ENCODE assay signal across 1 cellular context in genomic region chr5:160199410-160199911, GRCh38.
TF ChIP-seq lines count a peak whose summit lies in the region.

No MANE protein-coding gene starts in this region.

TF ChIP-seq in K562, 482 proteins besides CTCF, POLR2A, EP300 and RAD21 (continued from another document and continues in another):
- no peak for TF ChIP-seq ZNF655 (CRISPR knock-in tag; IDR thresholded peaks at IDR 0.05)
- no peak for TF ChIP-seq RREB1 (CRISPR knock-in tag; IDR thresholded peaks at IDR 0.05)
- TF ChIP-seq ARID3B (CRISPR knock-in tag; IDR thresholded peaks at IDR 0.05; ENCODE audit: borderline replicate concordance): no peak
- TF ChIP-seq ZNF707 (CRISPR knock-in tag; conservative IDR thresholded peaks at IDR 0.05): no peak
- no peak for TF ChIP-seq ZNF277 (CRISPR knock-in tag; IDR thresholded peaks at IDR 0.05; ENCODE audit: borderline replicate concordance)
- no peak for TF ChIP-seq KLF6 (CRISPR knock-in tag; IDR thresholded peaks at IDR 0.05; ENCODE audit: borderline replicate concordance)
- TF ChIP-seq CREM (IDR thresholded peaks at IDR 0.05; ENCODE audit: low read depth): peak; percentile 66
- TF ChIP-seq FOXP1 (CRISPR knock-in tag; IDR thresholded peaks at IDR 0.05): peak; percentile 68; the same call in 1 of the 2 replicates
- TF ChIP-seq VEZF1 (CRISPR knock-in tag; IDR thresholded peaks at IDR 0.05): peak; percentile 89
- TF ChIP-seq ZNF551 (CRISPR knock-in tag; IDR thresholded peaks at IDR 0.05): no peak
- TF ChIP-seq BHLHE40 (IDR thresholded peaks at IDR 0.05; ENCODE audit: low read length): no peak
- no peak for TF ChIP-seq ZNF583 (CRISPR knock-in tag; IDR thresholded peaks at IDR 0.05)
- no peak for TF ChIP-seq ZNF609 (CRISPR knock-in tag; IDR thresholded peaks at IDR 0.05; ENCODE audit: borderline replicate concordance)
- TF ChIP-seq ZNF316 (IDR thresholded peaks at IDR 0.05): no peak
- TF ChIP-seq ZNF311 (CRISPR knock-in tag; IDR thresholded peaks at IDR 0.05): no peak
- TF ChIP-seq HES1 (IDR thresholded peaks at IDR 0.05; ENCODE audit: low read depth): no peak
- TF ChIP-seq NR3C1 (CRISPR knock-in tag; IDR thresholded peaks at IDR 0.05): no peak
- no peak for TF ChIP-seq HSF4 (CRISPR knock-in tag; IDR thresholded peaks at IDR 0.05; ENCODE audit: borderline replicate concordance)
- no peak for TF ChIP-seq NR2C1 (IDR thresholded peaks at IDR 0.05)
- no peak for TF ChIP-seq NR2C1 (tag; IDR thresholded peaks at IDR 0.05)
- TF ChIP-seq TEAD1 (CRISPR knock-in tag; IDR thresholded peaks at IDR 0.05): peak in 1 of 2 experiments; percentile 78; a peak in 1 of 4 replicates
- no peak for TF ChIP-seq HNRNPH1 (optimal IDR thresholded peaks at IDR 0.05; ENCODE audit: low read depth, low read length)
- no peak for TF ChIP-seq MYBL2 (IDR thresholded peaks at IDR 0.05; ENCODE audit: low read depth)
- no peak for TF ChIP-seq MYBL2 (CRISPR knock-in tag; IDR thresholded peaks at IDR 0.05; ENCODE audit: borderline replicate concordance)
- TF ChIP-seq NRF1 (conservative IDR thresholded peaks at IDR 0.05 in 1 of 2, IDR thresholded peaks at IDR 0.05 in 1 of 2): no peak
- no peak for TF ChIP-seq ELK1 (CRISPR knock-in tag; IDR thresholded peaks at IDR 0.05)
- TF ChIP-seq ZNF76 (CRISPR knock-in tag; IDR thresholded peaks at IDR 0.05; ENCODE audit: borderline replicate concordance): no peak
- TF ChIP-seq CREB3 (tag; conservative IDR thresholded peaks at IDR 0.05; ENCODE audit: low read depth): no peak
- TF ChIP-seq POLR2AphosphoS2 (IDR thresholded peaks at IDR 0.05; ENCODE audit: low read length): no peak
- no peak for TF ChIP-seq MXD1 (CRISPR knock-in tag; IDR thresholded peaks at IDR 0.05; ENCODE audit: borderline replicate concordance, poor library complexity, severe bottlenecking)
- TF ChIP-seq ZHX1 (conservative IDR thresholded peaks at IDR 0.05; ENCODE audit: low read length): 0 out of 2 replicates have a peak, but pooled peaks have one; percentile 36
- no peak for TF ChIP-seq RBM34 (IDR thresholded peaks at IDR 0.05; ENCODE audit: borderline replicate concordance, insufficient read depth, low read length)
- TF ChIP-seq KLF1 (tag; IDR thresholded peaks at IDR 0.05): no peak
- TF ChIP-seq ZC3H8 (IDR thresholded peaks at IDR 0.05): no peak
- no peak for TF ChIP-seq ZZZ3 (IDR thresholded peaks at IDR 0.05)
- TF ChIP-seq KAT8 (IDR thresholded peaks at IDR 0.05; ENCODE audit: low read depth): no peak
- TF ChIP-seq CEBPB (tag; IDR thresholded peaks at IDR 0.05): no peak
